12 cellular contexts compared by ENCODE assay signal in the genomic region with DNA sequence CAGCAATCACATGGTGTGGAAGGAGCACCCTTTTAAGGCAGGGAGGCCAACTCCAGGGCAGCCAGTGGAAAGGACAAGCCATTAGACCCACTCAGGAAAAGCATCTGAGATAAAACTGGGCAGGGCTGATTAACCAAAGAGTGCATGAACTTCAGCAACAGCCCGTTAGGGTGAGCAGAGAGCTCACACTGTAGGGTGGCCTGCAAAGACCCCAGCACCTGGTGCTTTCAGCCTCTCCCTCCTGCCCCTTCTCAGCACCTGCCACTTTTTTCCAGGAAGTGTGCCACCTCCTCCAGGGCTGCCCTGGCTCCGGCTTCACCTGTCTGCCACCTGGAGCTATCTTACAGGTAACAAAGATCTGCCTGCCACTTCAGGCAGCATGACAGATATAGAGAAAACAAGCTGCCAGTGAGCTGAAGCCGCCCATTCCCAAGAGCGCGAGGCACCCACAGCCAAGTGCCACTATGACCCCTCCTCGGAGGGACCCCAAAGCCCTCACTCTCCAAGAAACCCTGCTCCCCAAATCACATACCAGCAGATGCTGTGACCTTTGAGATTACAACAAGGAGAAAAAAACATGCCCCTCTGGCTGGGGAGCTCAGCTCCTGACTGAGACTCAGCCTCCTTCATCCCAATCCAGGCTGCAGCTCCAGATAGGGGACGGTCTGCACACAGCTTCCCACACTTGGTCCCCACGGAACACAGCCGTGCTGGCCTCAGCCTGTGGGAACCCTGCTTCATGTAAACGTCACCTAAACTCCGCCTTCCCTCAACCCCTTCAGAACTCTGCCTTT.
DNase-seq lines count a peak whose midpoint lies in the region; ATAC-seq, FAIRE-seq and TF ChIP-seq lines count a peak whose summit lies in the region.
"Had no signal": no experiment of that assay in that cellular context is flagged by ENCODE, and none has a peak within 500 bp of the region (broad histone marks: within the 10 kb centered on the region; RNA-seq: fewer than 3 reads in every experiment).

No MANE protein-coding gene starts in this region.

- H2AFZ ChIP-seq in GM23338 = no peak overlapping the region

- H3K27me3 ChIP-seq in GM23338 (ENCODE audit: insufficient read depth) (no peaks in the 10 kb centered on the region), left lung (no peaks in the 10 kb centered on the region), small intestine (ENCODE audit: control insufficient read depth in 2 of 2, insufficient read depth in 2 of 2, low read length in 2 of 2) (no peaks in the 10 kb centered on the region)
- H3K27me3 ChIP-seq: adrenal gland, right lobe of liver, SJSA1 had no signal

- POLR2A ChIA-PET in activated CD8-positive, alpha-beta T cell treated with anti-CD3 and anti-CD28 coated beads for 36 hours (lab: Charles Lee) = interaction anchor here (1.1 kb wide), 1 partner anchor 88 kb away, joined by 4 read pairs; a partner anchor contains a TSS

- TF ChIP-seq CTCF in GM23338 (conservative IDR thresholded peaks at IDR 0.05; ENCODE audit: low read depth in 2 of 2) = no peak
- no peak for TF ChIP-seq CTCF in left lung (IDR thresholded peaks at IDR 0.05)
- no peak for TF ChIP-seq CTCF in activated CD8-positive, alpha-beta T cell treated with anti-CD3 and anti-CD28 coated beads for 36 hours (IDR thresholded peaks at IDR 0.05)

- peaks cover 5% of the 10 kb centered on the region for H3K4me1 ChIP-seq in GM23338 (ENCODE audit: insufficient read depth)
- H3K4me1 ChIP-seq in left lung = peaks cover 0 to 45% of the 10 kb centered on the region in 2 donors
- peaks cover 0 to 2% of the 10 kb centered on the region in 2 donors for H3K4me1 ChIP-seq in small intestine (ENCODE audit: control insufficient read depth in 2 of 2, insufficient read depth in 1 of 2, low read depth in 1 of 2, low read length in 1 of 2)
- H3K4me1 ChIP-seq: right lobe of liver had no signal

- no peak for ATAC-seq in GM23338
- no peak for ATAC-seq in left lung
- no peak for ATAC-seq in activated CD8-positive, alpha-beta T cell treated with anti-CD3 and anti-CD28 coated beads for 36 hours
- ATAC-seq in stimulated activated naive CD8-positive, alpha-beta T cell treated with anti-CD3 and anti-CD28 coated beads, Interleukin-15, Interleukin-2, amounts not matched to agents 100 U/mL and 50 U/mL, for 24 hours = no peak

- no peak overlapping the region for H3K4me3 Mint-ChIP-seq in GM23338
- no peak overlapping the region for H3K4me3 Mint-ChIP-seq in activated CD8-positive, alpha-beta T cell treated with anti-CD3 and anti-CD28 coated beads for 36 hours

- peaks cover 21% of the 10 kb centered on the region for H3K4me1 Mint-ChIP-seq in GM23338
- peaks cover 25% of the 10 kb centered on the region for H3K4me1 Mint-ChIP-seq in activated CD8-positive, alpha-beta T cell treated with anti-CD3 and anti-CD28 coated beads for 36 hours (ENCODE audit: low read depth)

- no peaks in the 10 kb centered on the region for H3K9me2 ChIP-seq in GM23338 (ENCODE audit: insufficient read depth)

- H3F3A ChIP-seq in GM23338 (replicated peaks; ENCODE audit: low read depth) = no peaks in the 10 kb centered on the region

- H3K36me3 ChIP-seq in GM23338 (ENCODE audit: insufficient read depth) (peaks cover 7% of the 10 kb centered on the region; the same call in 1 of the 2 replicates), left lung (peaks cover 0 to 49% of the 10 kb centered on the region in 2 donors), small intestine (ENCODE audit: control insufficient read depth in 2 of 2, insufficient read depth in 2 of 2, low read length in 2 of 2) (no peaks in the 10 kb centered on the region)

- intact Hi-C loops in left lung (cut with DNase I) = no loop called here
- intact Hi-C loops in activated CD8-positive, alpha-beta T cell treated with anti-CD3 and anti-CD28 coated beads for 36 hours (cut with micrococcal nuclease) = no loop called here

- H3K27ac ChIP-seq in GM23338 (ENCODE audit: low read depth) (no peak overlapping the region), left lung (peak overlapping the region in 1 of 2 donors; percentile 67), small intestine (ENCODE audit: low read depth in 1 of 2, low read length in 1 of 2) (peak overlapping the region in 1 of 2 donors; percentile 74)
- H3K27ac ChIP-seq: right lobe of liver, SJSA1 had no signal

- WGBS in small intestine, 3 donors = 28 to 65% (median 52%) methylated on average over 10 to 11 of the region's 11 CpGs

- H3K27me3 Mint-ChIP-seq in GM23338 (ENCODE audit: insufficient read depth, low read depth, poor library complexity) = peaks cover 15% of the 10 kb centered on the region
- no peaks in the 10 kb centered on the region for H3K27me3 Mint-ChIP-seq in activated CD8-positive, alpha-beta T cell treated with anti-CD3 and anti-CD28 coated beads for 36 hours

- FAIRE-seq in small intestine (lab: Jason Lieb, UNC) = no peak
- FAIRE-seq: urothelium cell line had no signal

- peaks cover 48% of the 10 kb centered on the region for H3K36me3 Mint-ChIP-seq in GM23338 (ENCODE audit: low read depth)
- H3K36me3 Mint-ChIP-seq in activated CD8-positive, alpha-beta T cell treated with anti-CD3 and anti-CD28 coated beads for 36 hours (ENCODE audit: low read depth) = peaks cover 12% of the 10 kb centered on the region

- peaks cover 11% of the 10 kb centered on the region; the same call in 1 of the 2 replicates for H4K20me1 ChIP-seq in GM23338 (replicated peaks; ENCODE audit: insufficient read depth)

- no peak overlapping the region for H3K4me2 ChIP-seq in GM23338

- DNase-seq in DMS53 treated with DMSO at 0.1 percent for 48 hours (lab: John Stamatoyannopoulos, UW; ENCODE audit: unreplicated experiment) = peak; percentile 21
- DNase-seq in GM23338 (ENCODE audit: low spot score) = no peak
- DNase-seq in NCI-H510A treated with DMSO at 0.1 percent for 48 hours (lab: John Stamatoyannopoulos, UW) = peak; percentile 98
- peak; percentile 28 to 67 for DNase-seq in left lung
- no peak for DNase-seq in EL
- no peak for DNase-seq in small intestine
- DNase-seq in activated CD8-positive, alpha-beta T cell treated with anti-CD3 and anti-CD28 coated beads for 36 hours = no peak
- no peak for DNase-seq in stimulated activated naive CD8-positive, alpha-beta T cell treated with anti-CD3 and anti-CD28 coated beads, Interleukin-15, Interleukin-2, amounts not matched to agents 100 U/mL and 50 U/mL, for 24 hours

- H3K27ac Mint-ChIP-seq in GM23338 = 0 out of 2 replicates have a peak overlapping the region, but pooled peaks have one; percentile 2
- H3K27ac Mint-ChIP-seq in activated CD8-positive, alpha-beta T cell treated with anti-CD3 and anti-CD28 coated beads for 36 hours = no peak overlapping the region

- CTCF ChIA-PET in activated CD8-positive, alpha-beta T cell treated with anti-CD3 and anti-CD28 coated beads for 36 hours (lab: Charles Lee) = interaction anchor here (0.8 kb wide), 1 partner anchor 88 kb away, joined by 3 read pairs; a partner anchor contains a TSS

- no peaks in the 10 kb centered on the region for H3K9me3 Mint-ChIP-seq in GM23338
- H3K9me3 Mint-ChIP-seq in activated CD8-positive, alpha-beta T cell treated with anti-CD3 and anti-CD28 coated beads for 36 hours = no peaks in the 10 kb centered on the region

- H3K9me3 ChIP-seq in left lung = no peaks in the 10 kb centered on the region
- H3K9me3 ChIP-seq in small intestine (ENCODE audit: control insufficient read depth, low read depth) = no peaks in the 10 kb centered on the region
- H3K9me3 ChIP-seq: adrenal gland, right lobe of liver, SJSA1 had no signal

- H3K4me3 ChIP-seq in GM23338 (no peak overlapping the region), left lung (no peak overlapping the region), small intestine (ENCODE audit: low read depth in 1 of 2, low read length in 2 of 2) (no peak overlapping the region)
- H3K4me3 ChIP-seq: adrenal gland, right lobe of liver, SJSA1 had no signal

- H3K79me2 ChIP-seq in GM23338 (replicated peaks; ENCODE audit: insufficient read depth) = peaks cover 21% of the 10 kb centered on the region

TF ChIP-seq in GM23338, 12 proteins besides CTCF, POLR2A, EP300 and RAD21 (continues in another document):
- TF ChIP-seq ZNF114 (CRISPR knock-in tag; IDR thresholded peaks at IDR 0.05) = no peak
- TF ChIP-seq JUNB (IDR thresholded peaks at IDR 0.05; ENCODE audit: unreplicated experiment) = no peak
- TF ChIP-seq ZNF331 (CRISPR knock-in tag; IDR thresholded peaks at IDR 0.05; ENCODE audit: low read depth) = no peak
- TF ChIP-seq STAT1 (IDR thresholded peaks at IDR 0.05; ENCODE audit: unreplicated experiment) = no peak
- TF ChIP-seq EZH2 (IDR thresholded peaks at IDR 0.05; ENCODE audit: low read depth, unreplicated experiment) = no peak
- no peak for TF ChIP-seq EZH2phosphoT487 (IDR thresholded peaks at IDR 0.05; ENCODE audit: unreplicated experiment)

Comparison
In these comparisons a context has a peak if more than half of its experiments do, and no peak if none do; other contexts are left out.
1. DNase-seq: peak in DMS53 treated with DMSO at 0.1 percent for 48 hours (single experiment), NCI-H510A treated with DMSO at 0.1 percent for 48 hours (single experiment) and left lung (2 of 2); none in GM23338 (single experiment), EL (single experiment), small intestine (single experiment), activated CD8-positive, alpha-beta T cell treated with anti-CD3 and anti-CD28 coated beads for 36 hours (single experiment) and stimulated activated naive CD8-positive, alpha-beta T cell treated with anti-CD3 and anti-CD28 coated beads, Interleukin-15, Interleukin-2, amounts not matched to agents 100 U/mL and 50 U/mL, for 24 hours (single experiment).